In genomic region chr6:168417158-168417557, GRCh38 we compare ENCODE assay signal across 13 cellular contexts. TPM values are rescaled to one million over a fixed set of nuclear protein-coding genes. Genes with fewer than 3 reads are reported as not detected.
DNase-seq lines count a peak whose midpoint lies in the region; ATAC-seq and TF ChIP-seq lines count a peak whose summit lies in the region.
"Had no signal": no experiment of that assay in that cellular context is flagged by ENCODE, and none has a peak within 500 bp of the region (broad histone marks: within the 10 kb centered on the region; RNA-seq: fewer than 3 reads in every experiment).

No MANE protein-coding gene starts in this region.

- no peak overlapping the region for H3K4me3 ChIP-seq in H7 (ENCODE audit: insufficient read depth, low read depth, low read length)
- H3K4me3 ChIP-seq in osteoblast (ENCODE audit: insufficient read depth, low read length): no peak overlapping the region
- H3K4me3 ChIP-seq in spleen: no peak overlapping the region

- DNase-seq in H7 (peak; percentile 84), NCI-H2196 treated with DMSO at 0.1 percent for 48 hours (lab: John Stamatoyannopoulos, UW; ENCODE audit: unreplicated experiment) (peak; percentile 4), left cardiac atrium (no peak), osteoblast (ENCODE audit: insufficient read length, low spot score, missing footprints) (peak; percentile 73), spleen (no peak)
- DNase-seq in activated CD4-positive, alpha-beta T cell treated with anti-CD3 and anti-CD28 coated beads, Interleukin-2, amount 10 ng/mL, durations not matched to agents 24 days and 14 days: no peak
- no peak for DNase-seq in stimulated activated effector memory CD8-positive, alpha-beta T cell treated with anti-CD3 and anti-CD28 coated beads, Interleukin-12 subunit alpha, Interleukin-12 subunit beta, amount 100 ng/mL, for 72 hours (ENCODE audit: low spot score in 2 of 2)
- DNase-seq: activated T-cell treated with anti-CD3 and anti-CD28 coated beads for 4 hours; central memory CD4-positive, alpha-beta T cell; NCI-H526; stimulated activated CD4-positive, alpha-beta T cell treated with anti-CD3 and anti-CD28 coated beads, Interleukin-15, amount 100 ng/mL, for 24 hours had no signal

- no peak for TF ChIP-seq POLR2A in spleen (IDR thresholded peaks at IDR 0.05)

- ATAC-seq in left cardiac atrium: peak; percentile 24 to 25
- ATAC-seq in stimulated activated effector memory CD8-positive, alpha-beta T cell treated with anti-CD3 and anti-CD28 coated beads, Interleukin-12 subunit alpha, Interleukin-12 subunit beta, amount 100 ng/mL, for 72 hours: no peak

- WGBS in spleen, 5 donors: 65 to 83% (median 71%) methylated on average over 8 to 11 of the region's 11 CpGs

- H4K20me1 ChIP-seq in osteoblast (ENCODE audit: insufficient read depth, low read length): no peaks in the 10 kb centered on the region

- H3K9me3 ChIP-seq in osteoblast (ENCODE audit: low read depth, low read length): no peaks in the 10 kb centered on the region
- H3K9me3 ChIP-seq in spleen: no peaks in the 10 kb centered on the region

- H3K36me3 ChIP-seq in H7 (replicated peaks; ENCODE audit: control insufficient read depth, insufficient read depth, low read length) (no peaks in the 10 kb centered on the region), osteoblast (ENCODE audit: insufficient read depth, low read length) (no peaks in the 10 kb centered on the region), spleen (no peaks in the 10 kb centered on the region)

- intact Hi-C loops in left cardiac atrium (cut with DNase I): no loop called here
- intact Hi-C loops in activated CD4-positive, alpha-beta T cell treated with anti-CD3 and anti-CD28 coated beads, Interleukin-2, amount 10 ng/mL, durations not matched to agents 24 days and 14 days (cut with micrococcal nuclease): no loop called here
- intact Hi-C loops in spleen (cut with DNase I; ENCODE audit: low total_unique reads): no loop called here

- no peak overlapping the region for H3K4me3 Mint-ChIP-seq in activated CD4-positive, alpha-beta T cell treated with anti-CD3 and anti-CD28 coated beads, Interleukin-2, amount 10 ng/mL, durations not matched to agents 24 days and 14 days
- H3K4me3 Mint-ChIP-seq in stimulated activated effector memory CD8-positive, alpha-beta T cell treated with anti-CD3 and anti-CD28 coated beads, Interleukin-12 subunit alpha, Interleukin-12 subunit beta, amount 100 ng/mL, for 72 hours: no peak overlapping the region

- H3K9me3 Mint-ChIP-seq in activated CD4-positive, alpha-beta T cell treated with anti-CD3 and anti-CD28 coated beads, Interleukin-2, amount 10 ng/mL, durations not matched to agents 24 days and 14 days: no peaks in the 10 kb centered on the region
- H3K9me3 Mint-ChIP-seq in stimulated activated effector memory CD8-positive, alpha-beta T cell treated with anti-CD3 and anti-CD28 coated beads, Interleukin-12 subunit alpha, Interleukin-12 subunit beta, amount 100 ng/mL, for 72 hours: no peaks in the 10 kb centered on the region

- H3K79me2 ChIP-seq in osteoblast (ENCODE audit: insufficient read depth, low read length): no peaks in the 10 kb centered on the region

- H3K4me1 Mint-ChIP-seq in activated CD4-positive, alpha-beta T cell treated with anti-CD3 and anti-CD28 coated beads, Interleukin-2, amount 10 ng/mL, durations not matched to agents 24 days and 14 days: no peaks in the 10 kb centered on the region
- no peaks in the 10 kb centered on the region for H3K4me1 Mint-ChIP-seq in stimulated activated effector memory CD8-positive, alpha-beta T cell treated with anti-CD3 and anti-CD28 coated beads, Interleukin-12 subunit alpha, Interleukin-12 subunit beta, amount 100 ng/mL, for 72 hours

- no peak overlapping the region for H3K4me2 ChIP-seq in osteoblast (ENCODE audit: insufficient read depth, low read length)

- no peak overlapping the region for H2AFZ ChIP-seq in osteoblast (ENCODE audit: low read length)

- TF ChIP-seq CTCF in osteoblast (IDR thresholded peaks at IDR 0.05; ENCODE audit: extremely low read depth, low read depth, low read length) (no peak), spleen (IDR thresholded peaks at IDR 0.05 in 8 of 11, conservative IDR thresholded peaks at IDR 0.05 in 3 of 11) (no peak)

- no peaks in the 10 kb centered on the region for H3K36me3 Mint-ChIP-seq in activated CD4-positive, alpha-beta T cell treated with anti-CD3 and anti-CD28 coated beads, Interleukin-2, amount 10 ng/mL, durations not matched to agents 24 days and 14 days (ENCODE audit: low read depth)
- H3K36me3 Mint-ChIP-seq in stimulated activated effector memory CD8-positive, alpha-beta T cell treated with anti-CD3 and anti-CD28 coated beads, Interleukin-12 subunit alpha, Interleukin-12 subunit beta, amount 100 ng/mL, for 72 hours: peaks cover 6% of the 10 kb centered on the region

- H3K27ac ChIP-seq in osteoblast (ENCODE audit: low read depth, low read length) (no peak overlapping the region), spleen (no peak overlapping the region)

- H3K4me1 ChIP-seq in osteoblast (ENCODE audit: insufficient read depth, low read length) (no peaks in the 10 kb centered on the region), spleen (no peaks in the 10 kb centered on the region)

- no peak overlapping the region for H3K27ac Mint-ChIP-seq in activated CD4-positive, alpha-beta T cell treated with anti-CD3 and anti-CD28 coated beads, Interleukin-2, amount 10 ng/mL, durations not matched to agents 24 days and 14 days
- no peak overlapping the region for H3K27ac Mint-ChIP-seq in stimulated activated effector memory CD8-positive, alpha-beta T cell treated with anti-CD3 and anti-CD28 coated beads, Interleukin-12 subunit alpha, Interleukin-12 subunit beta, amount 100 ng/mL, for 72 hours

- peaks cover 4% of the 10 kb centered on the region for H3K27me3 Mint-ChIP-seq in activated CD4-positive, alpha-beta T cell treated with anti-CD3 and anti-CD28 coated beads, Interleukin-2, amount 10 ng/mL, durations not matched to agents 24 days and 14 days

- H3K27me3 ChIP-seq in H7 (ENCODE audit: control insufficient read depth, insufficient read depth, low read length) (no peaks in the 10 kb centered on the region), osteoblast (ENCODE audit: insufficient read depth, low read length) (no peaks in the 10 kb centered on the region), spleen (replicated peaks in 1 of 7) (peaks cover 0 to 21% (median 0%) of the 10 kb centered on the region in 7 donors)

RNA-seq across cellular contexts. Expression of gene SMOC2, which starts 23.8 kb away (rescaled TPM):
- total RNA-seq in H7 (2014; rRNA removed; shearing (Covaris generic)): 0.18 and 0.45 TPM in 2 replicates
- total RNA-seq in left cardiac atrium (10 to 100 TPM; 12.0 to 27.7 TPM), osteoblast (0.36 and 10.6 TPM in 2 replicates), spleen (1 to 10 TPM in 6 of 7 donors, under 1 TPM in 1; 0.94 to 3.1 (median 1.7) TPM)
- not detected in 2 replicates for total RNA-seq in activated CD4-positive, alpha-beta T cell treated with anti-CD3 and anti-CD28 coated beads, Interleukin-2, amount 10 ng/mL, durations not matched to agents 24 days and 14 days
- polyA plus RNA-seq in spleen: 1 to 10 TPM; 1.8 to 7.6 (median 4.5) TPM
- total RNA-seq: T-helper 1 cell treated with Interleukin-12 subunit alpha and Interleukin-12 subunit beta and Interleukin-4 antibody, amounts not matched to agents 30 ng/mL and 1 ng/mL, for 36 hours had no signal
- polyA plus RNA-seq: BJ had no signal

Comparison
In these comparisons a context has a peak if more than half of its experiments do, and no peak if none do; other contexts are left out.
1. DNase-seq: peak in H7 (single experiment), NCI-H2196 treated with DMSO at 0.1 percent for 48 hours (single experiment) and osteoblast (single experiment); none in left cardiac atrium (single experiment), activated CD4-positive, alpha-beta T cell treated with anti-CD3 and anti-CD28 coated beads, Interleukin-2, amount 10 ng/mL, durations not matched to agents 24 days and 14 days (single experiment), spleen (single experiment) and stimulated activated effector memory CD8-positive, alpha-beta T cell treated with anti-CD3 and anti-CD28 coated beads, Interleukin-12 subunit alpha, Interleukin-12 subunit beta, amount 100 ng/mL, for 72 hours (0 of 2).